In genomic region chr6:4135665-4136353, GRCh38 we compare ENCODE assay signal across 8 cellular contexts. TPM values are rescaled to one million over a fixed set of nuclear protein-coding genes. Genes with fewer than 3 reads are reported as not detected.
DNase-seq lines count a peak whose midpoint lies in the region; ATAC-seq and TF ChIP-seq lines count a peak whose summit lies in the region.

No MANE protein-coding gene starts in this region.

- CTCF ChIA-PET in activated CD4-positive, alpha-beta T cell treated with anti-CD3 and anti-CD28 coated beads for 36 hours (lab: Charles Lee), result interaction anchor here (1.1 to 1.7 kb wide), 5 partner anchors 10 to 112 kb away, joined by 3 to 6 read pairs (median 4); no protein-coding TSS in a partner anchor

- TF ChIP-seq CTCF in chondrocyte (IDR thresholded peaks at IDR 0.05), result peak; percentile 47

- peak overlapping the region; percentile 79 for H3K4me3 Mint-ChIP-seq in activated CD4-positive, alpha-beta T cell treated with anti-CD3 and anti-CD28 coated beads for 36 hours
- peak overlapping the region; percentile 74 for H3K4me3 Mint-ChIP-seq in chondrocyte (ENCODE audit: unreplicated experiment)

- H3K27me3 Mint-ChIP-seq in activated CD4-positive, alpha-beta T cell treated with anti-CD3 and anti-CD28 coated beads for 36 hours, result no peaks in the 10 kb centered on the region
- H3K27me3 Mint-ChIP-seq in chondrocyte (ENCODE audit: low read depth), result no peaks in the 10 kb centered on the region

- peak overlapping the region; percentile 85 for H3K27ac Mint-ChIP-seq in activated CD4-positive, alpha-beta T cell treated with anti-CD3 and anti-CD28 coated beads for 36 hours
- peak overlapping the region; percentile 78 for H3K27ac Mint-ChIP-seq in chondrocyte (ENCODE audit: unreplicated experiment)

- TF ChIP-seq POLR2A in GM19193 (IDR thresholded peaks at IDR 0.05; ENCODE audit: extremely low read depth, insufficient read depth, insufficient read length), result peak; percentile 53

- H3K4me1 Mint-ChIP-seq in activated CD4-positive, alpha-beta T cell treated with anti-CD3 and anti-CD28 coated beads for 36 hours, result peaks cover 46% of the 10 kb centered on the region
- peaks cover 20% of the 10 kb centered on the region for H3K4me1 Mint-ChIP-seq in chondrocyte (ENCODE audit: low read depth)

- peaks cover 8% of the 10 kb centered on the region for H3K9me3 Mint-ChIP-seq in activated CD4-positive, alpha-beta T cell treated with anti-CD3 and anti-CD28 coated beads for 36 hours (ENCODE audit: low read depth)
- H3K9me3 Mint-ChIP-seq in chondrocyte (ENCODE audit: low read depth), result no peaks in the 10 kb centered on the region

- POLR2A ChIA-PET in activated CD4-positive, alpha-beta T cell treated with anti-CD3 and anti-CD28 coated beads for 36 hours (lab: Charles Lee), result interaction anchor here (0.7 to 1.7 kb wide), 5 partner anchors 18 to 115 kb away, joined by 3 to 10 read pairs (median 3); a partner anchor contains a TSS

- peaks cover 22% of the 10 kb centered on the region for H3K36me3 Mint-ChIP-seq in activated CD4-positive, alpha-beta T cell treated with anti-CD3 and anti-CD28 coated beads for 36 hours (ENCODE audit: low read depth)
- H3K36me3 Mint-ChIP-seq in chondrocyte (ENCODE audit: low read depth), result peaks cover 8% of the 10 kb centered on the region

- ATAC-seq in HG03378 (IDR thresholded peaks at IDR 0.05; ENCODE audit: unreplicated experiment), result peak; percentile 47
- peak; percentile 92 for ATAC-seq in activated CD4-positive, alpha-beta T cell treated with anti-CD3 and anti-CD28 coated beads for 36 hours

- intact Hi-C loops in activated CD4-positive, alpha-beta T cell treated with anti-CD3 and anti-CD28 coated beads for 36 hours (cut with DNase I, micrococcal nuclease), result loop anchor here (1.0 to 5.0 kb wide), 14 partner anchors 20 to 1371 kb away; partner anchors contain the start of genes BPHL (in 1 of the 2), FAM50B (in 1 of the 2), NQO2 (in 1 of the 2) and PSMG4 (in 1 of the 2)

- DNase-seq in AML-193 (lab: John Stamatoyannopoulos, UW) (peak; percentile 95 to 99), NCI-H510A (lab: John Stamatoyannopoulos, UW) (peak; percentile 65), chondrocyte (ENCODE audit: low spot score) (peak; percentile 98), kidney glomerular epithelial cell (lab: John Stamatoyannopoulos, UW) (peak; percentile 90)
- peak; percentile 98 for DNase-seq in activated CD4-positive, alpha-beta T cell treated with anti-CD3 and anti-CD28 coated beads for 36 hours
- peak; percentile 96 for DNase-seq in stimulated activated CD4-positive, alpha-beta T cell treated with anti-CD3 and anti-CD28 coated beads, Interleukin-15, amount 100 ng/mL, for 24 hours

RNA-seq across cellular contexts. Expression of gene ECI2, which starts 0.4 kb away (rescaled TPM):
- total RNA-seq in activated CD4-positive, alpha-beta T cell treated with anti-CD3 and anti-CD28 coated beads for 36 hours, result 10 to 100 TPM; 38.4 to 40.1 TPM
- 29.0 to 33.7 TPM (median 29.2 TPM) in 3 replicates for total RNA-seq in chondrocyte

RNA-seq across cellular contexts. Expression of gene FAM217A, which starts 56.9 kb away (rescaled TPM):
- total RNA-seq in activated CD4-positive, alpha-beta T cell treated with anti-CD3 and anti-CD28 coated beads for 36 hours, result not detected
- not detected in 3 replicates for total RNA-seq in chondrocyte

Comparison
In these comparisons a context has a peak if more than half of its experiments do, and no peak if none do; other contexts are left out.
1. Peak in every context shown above with its lines: DNase-seq and ATAC-seq.